20 cellular contexts compared by ENCODE assay signal in genomic region chr3:50342818-50343633, GRCh38. TPM values are rescaled to one million over a fixed set of nuclear protein-coding genes. Genes with fewer than 3 reads are reported as not detected.
DNase-seq lines count a peak whose midpoint lies in the region; ATAC-seq, FAIRE-seq and TF ChIP-seq lines count a peak whose summit lies in the region.
"Had no signal": no experiment of that assay in that cellular context is flagged by ENCODE, and none has a peak within 500 bp of the region (broad histone marks: within the 10 kb centered on the region; RNA-seq: fewer than 3 reads in every experiment).

No MANE protein-coding gene starts in this region.

- H3K4me1 ChIP-seq in K562 (replicated peaks in 1 of 2; ENCODE audit: control insufficient read depth in 2 of 2, insufficient read depth in 2 of 2, low read length in 2 of 2) = peaks cover 24 to 50% of the 10 kb centered on the region in 2 experiments; a peak in 4 of 5 replicates
- peaks cover 34% of the 10 kb centered on the region for H3K4me1 ChIP-seq in mucosa of descending colon (ENCODE audit: low read depth)

- H3K36me3 ChIP-seq in H7 (replicated peaks; ENCODE audit: control insufficient read depth, insufficient read depth, low read length) (peaks cover 3% of the 10 kb centered on the region; the same call in 1 of the 2 replicates), K562 (ENCODE audit: control insufficient read depth, insufficient read depth, low read length) (peaks cover 8% of the 10 kb centered on the region; the same call in 2 of the 3 replicates), mucosa of descending colon (ENCODE audit: low read depth) (no peaks in the 10 kb centered on the region)
- H3K36me3 ChIP-seq: gastrocnemius medialis had no signal

- H3K9me3 ChIP-seq in K562 (replicated peaks; ENCODE audit: control insufficient read depth, insufficient read depth, low read depth, low read length) = no peaks in the 10 kb centered on the region; the same call in 1 of the 2 replicates
- H3K9me3 ChIP-seq in mucosa of descending colon = no peaks in the 10 kb centered on the region
- H3K9me3 ChIP-seq: gastrocnemius medialis had no signal

- POLR2A ChIA-PET in K562 (lab: Yijun Ruan, JAX) = interaction anchor here (0.6 to 1.7 kb wide), 2 partner anchors 12 to 15 kb away, joined by 3 to 5 read pairs; partner anchors contain the start of gene TUSC2
- POLR2A ChIA-PET in naive thymus-derived CD8-positive, alpha-beta T cell (lab: Charles Lee) = interaction anchor here (0.8 to 14.5 kb wide), 6 partner anchors 8 to 107 kb away, joined by 3 to 318 read pairs (median 4); partner anchors contain the start of genes CYB561D2, GNAI2, NPRL2 and TMEM115

- H3K4me1 Mint-ChIP-seq in T-helper 2 cell treated with Interferon-gamma antibody and Interleukin-4, amounts not matched to agents 5 μg/mL and 100 μg/mL, for 36 hours (ENCODE audit: low read depth) = peaks cover 45% of the 10 kb centered on the region
- H3K4me1 Mint-ChIP-seq in naive thymus-derived CD8-positive, alpha-beta T cell = peaks cover 24 to 76% (median 70%) of the 10 kb centered on the region in 4 donors

- H3K9me3 Mint-ChIP-seq in T-helper 2 cell treated with Interferon-gamma antibody and Interleukin-4, amounts not matched to agents 5 μg/mL and 100 μg/mL, for 36 hours = no peaks in the 10 kb centered on the region
- no peaks in the 10 kb centered on the region for H3K9me3 Mint-ChIP-seq in naive thymus-derived CD8-positive, alpha-beta T cell
- H3K9me3 Mint-ChIP-seq: activated T-helper 1 cell treated with anti-CD3 and anti-CD28 coated beads, Interleukin-12 subunit alpha, Interleukin-12 subunit beta, Interleukin-2, Interleukin-4 antibody, amounts not matched to agents 30 ng/mL and 10 ng/mL and 1 ng/mL, durations not matched to agents 14 hours and 24 hours and 36 hours; natural killer cell treated with Interleukin-12 subunit alpha and Interleukin-12 subunit beta and Interleukin-15 and Interleukin-18, amount 100 ng/mL, for 72 hours; stimulated activated naive CD8-positive, alpha-beta T cell treated with anti-CD3 and anti-CD28 coated beads, Interleukin-15, amount 100 ng/mL, for 72 hours had no signal

- H3K27me3 Mint-ChIP-seq in T-helper 2 cell treated with Interferon-gamma antibody and Interleukin-4, amounts not matched to agents 5 μg/mL and 100 μg/mL, for 36 hours (ENCODE audit: low read depth) = no peaks in the 10 kb centered on the region
- H3K27me3 Mint-ChIP-seq in naive thymus-derived CD8-positive, alpha-beta T cell = no peaks in the 10 kb centered on the region
- H3K27me3 Mint-ChIP-seq: natural killer cell treated with Interleukin-12 subunit alpha and Interleukin-12 subunit beta and Interleukin-15 and Interleukin-18, amount 100 ng/mL, for 72 hours; stimulated activated naive CD8-positive, alpha-beta T cell treated with anti-CD3 and anti-CD28 coated beads, Interleukin-15, amount 100 ng/mL, for 72 hours had no signal

- intact Hi-C loops in K562 (cut with micrococcal nuclease) = no loop called here
- intact Hi-C loops in mucosa of descending colon (cut with DNase I, micrococcal nuclease) = no loop called here

- DNase-seq in T-helper 2 cell treated with Interferon-gamma antibody and Interleukin-4, amounts not matched to agents 5 μg/mL and 100 μg/mL, for 36 hours (ENCODE audit: low spot score) = no peak
- DNase-seq in T-helper 2 cell (no peak), H7 (peak; percentile 83), K562 (ENCODE audit: extremely low read depth in 1 of 4, low spot score in 3 of 4) (no peak), mucosa of descending colon (no peak), GM19238 (ENCODE audit: insufficient read length, low spot score) (no peak), retina (no peak)
- DNase-seq in naive thymus-derived CD8-positive, alpha-beta T cell = no peak
- DNase-seq: activated CD4-positive, alpha-beta T cell treated with anti-CD3 and anti-CD28 coated beads, Interleukin-2, amount 50 U/mL, for 1 hour; anterior cingulate cortex; cerebellar nuclear complex; COR-L47; gastrocnemius medialis; GM23248; NCI-H146; NK-92 treated with Interleukin-12 subunit alpha and Interleukin-12 subunit beta, amount 100 ng/mL, for 24 hours; stimulated activated naive CD8-positive, alpha-beta T cell treated with anti-CD3 and anti-CD28 coated beads, Interleukin-15, amount 100 ng/mL, for 72 hours had no signal

- peaks cover 28% of the 10 kb centered on the region for H3K79me2 ChIP-seq in K562 (ENCODE audit: control insufficient read depth, insufficient read depth, low read length)

- peaks cover 3% of the 10 kb centered on the region for H3K9me1 ChIP-seq in K562 (ENCODE audit: control insufficient read depth, insufficient read depth, low read length)

- H2AFZ ChIP-seq in K562 (ENCODE audit: low read depth, low read length) = no peak overlapping the region
- H2AFZ ChIP-seq: GM23248 had no signal

- no peak for TF ChIP-seq POLR2A in K562 (conservative IDR thresholded peaks at IDR 0.05)

- TF ChIP-seq EP300 in K562 (IDR thresholded peaks at IDR 0.05; ENCODE audit: low read length) = no peak

- H3K27ac Mint-ChIP-seq in T-helper 2 cell treated with Interferon-gamma antibody and Interleukin-4, amounts not matched to agents 5 μg/mL and 100 μg/mL, for 36 hours = peak overlapping the region; percentile 68
- H3K27ac Mint-ChIP-seq in naive thymus-derived CD8-positive, alpha-beta T cell = peak overlapping the region in 8 of 10 donors; percentile 41 to 96 (median 84)
- H3K27ac Mint-ChIP-seq: stimulated activated naive CD8-positive, alpha-beta T cell treated with anti-CD3 and anti-CD28 coated beads, Interleukin-15, amount 100 ng/mL, for 72 hours had no signal

- H3K9ac ChIP-seq in K562 (ENCODE audit: insufficient read depth in 1 of 2, low read depth in 2 of 2, low read length in 2 of 2) = peak overlapping the region in 1 of 2 experiments; percentile 79; a peak in 2 of 4 replicates
- H3K9ac ChIP-seq: GM23248 had no signal

- peak overlapping the region; percentile 39; the same call in 1 of the 3 replicates for H3K27ac ChIP-seq in K562 (ENCODE audit: extremely low read depth, low read depth, low read length)
- H3K27ac ChIP-seq: gastrocnemius medialis, GM23248 had no signal

- H3K4me3 ChIP-seq in H7 (ENCODE audit: insufficient read depth, low read depth, low read length) = no peak overlapping the region
- H3K4me3 ChIP-seq in K562 = no peak overlapping the region
- H3K4me3 ChIP-seq in mucosa of descending colon = no peak overlapping the region
- H3K4me3 ChIP-seq: gastrocnemius medialis, GM23248, lung had no signal

- ATAC-seq in K562 (peak; percentile 37), mucosa of descending colon (no peak)
- ATAC-seq in naive thymus-derived CD8-positive, alpha-beta T cell = no peak
- ATAC-seq: gastrocnemius medialis; natural killer cell treated with Interleukin-12 subunit alpha and Interleukin-12 subunit beta and Interleukin-15 and Interleukin-18, amount 100 ng/mL, for 72 hours; stimulated activated naive CD8-positive, alpha-beta T cell treated with anti-CD3 and anti-CD28 coated beads, Interleukin-15, amount 100 ng/mL, for 72 hours had no signal

- peaks cover 29% of the 10 kb centered on the region for H3K36me3 Mint-ChIP-seq in T-helper 2 cell treated with Interferon-gamma antibody and Interleukin-4, amounts not matched to agents 5 μg/mL and 100 μg/mL, for 36 hours (ENCODE audit: low read depth)
- peaks cover 0 to 7% (median 2%) of the 10 kb centered on the region in 3 donors for H3K36me3 Mint-ChIP-seq in naive thymus-derived CD8-positive, alpha-beta T cell
- H3K36me3 Mint-ChIP-seq: natural killer cell treated with Interleukin-12 subunit alpha and Interleukin-12 subunit beta and Interleukin-15 and Interleukin-18, amount 100 ng/mL, for 72 hours had no signal

- no peak for TF ChIP-seq RAD21 in K562 (CRISPR knock-in tag; conservative IDR thresholded peaks at IDR 0.05 in 1 of 2, IDR thresholded peaks at IDR 0.05 in 1 of 2)

- FAIRE-seq in K562 (lab: Jason Lieb, UNC) = peak; percentile 48

- no peak overlapping the region; the same call in 1 of the 2 replicates for H3K4me2 ChIP-seq in K562 (ENCODE audit: insufficient read depth, low read length)

- CTCF ChIA-PET in K562 (lab: Yijun Ruan, JAX; ENCODE audit: low intra/inter-chr PET ratio) = no interaction called here

- peak; percentile 26 to 34 (median 32); a peak in 5 of 6 replicates for TF ChIP-seq CTCF in K562 (IDR thresholded peaks at IDR 0.05 in 2 of 3, conservative IDR thresholded peaks at IDR 0.05 in 1 of 3; ENCODE audit: insufficient read depth in 2 of 3, low read depth in 1 of 3, low read length in 3 of 3)
- no peak for TF ChIP-seq CTCF in mucosa of descending colon (IDR thresholded peaks at IDR 0.05)

- H3K27me3 ChIP-seq in H7 (ENCODE audit: control insufficient read depth, insufficient read depth, low read length) (peaks cover 53% of the 10 kb centered on the region), K562 (ENCODE audit: control insufficient read depth in 2 of 2, insufficient read depth in 2 of 2, low read length in 2 of 2) (no peaks in the 10 kb centered on the region)
- H3K27me3 ChIP-seq: gastrocnemius medialis had no signal

- no peak overlapping the region for H3K4me3 Mint-ChIP-seq in T-helper 2 cell treated with Interferon-gamma antibody and Interleukin-4, amounts not matched to agents 5 μg/mL and 100 μg/mL, for 36 hours
- peak overlapping the region in 2 of 10 donors; percentile 2 to 41 for H3K4me3 Mint-ChIP-seq in naive thymus-derived CD8-positive, alpha-beta T cell
- H3K4me3 Mint-ChIP-seq: natural killer cell treated with Interleukin-12 subunit alpha and Interleukin-12 subunit beta and Interleukin-15 and Interleukin-18, amount 100 ng/mL, for 72 hours; stimulated activated naive CD8-positive, alpha-beta T cell treated with anti-CD3 and anti-CD28 coated beads, Interleukin-15, amount 100 ng/mL, for 72 hours had no signal

- H4K20me1 ChIP-seq in K562 (replicated peaks; ENCODE audit: control insufficient read depth, insufficient read depth, low read length) = no peaks in the 10 kb centered on the region

- BruUV-seq in K562 (replicated peaks; lab: Mats Ljungman, UMichigan) = no TSS peak

- in situ Hi-C loops in K562 (cut with MboI) = no loop called here

- 18% methylated on average over 8 of the region's 13 CpGs for WGBS in K562 (ENCODE audit: insufficient coverage, low coverage, missing lambda C conversion rate)

RNA-seq across cellular contexts. Expression of gene RASSF1, which starts 2.4 kb away (rescaled TPM):
- total RNA-seq in H7 (2014; rRNA removed; shearing (Covaris generic)) = 11.4 and 16.7 TPM in 2 replicates
- total RNA-seq in K562 (2011; cell fraction: chromatin; rRNA removed; ENCODE audit: low replicate concordance) = 39.9 and 84.0 TPM in 2 replicates
- total RNA-seq in K562 (2011; cell fraction: nucleolus; rRNA removed) = 79.0 and 79.5 TPM in 2 replicates
- total RNA-seq in K562 (2011; cell fraction: nucleoplasm; rRNA removed) = 56.5 and 60.1 TPM in 2 replicates
- total RNA-seq in K562 (2014; rRNA removed) = 38.6 and 51.1 TPM in 2 replicates
- total RNA-seq in K562 (2014; rRNA removed; fragmentation: Illumina TruSeq; extraction: Trizol) = 14.5 and 15.3 TPM in 2 replicates
- total RNA-seq in K562 (2015; rRNA removed; fragmentation: Illumina TruSeq; extraction: Trizol) = 22.1 and 24.6 TPM in 2 replicates
- 32.5 and 32.9 TPM in 2 replicates for total RNA-seq in K562 (2021)
- polyA plus RNA-seq in K562 (2011; rRNA removed) = 57.1 and 75.8 TPM in 2 replicates
- polyA plus RNA-seq in K562 (2011; cell fraction: cytosol; rRNA removed) = 67.7 and 69.8 TPM in 2 replicates
- 96.6 and 97.5 TPM in 2 replicates for polyA plus RNA-seq in K562 (2011; cell fraction: nucleus; rRNA removed)
- 31.0 and 45.4 TPM in 2 replicates for polyA plus RNA-seq in K562 (2012)
- polyA plus RNA-seq in K562 (2014; fragmentation: Illumina TruSeq; extraction: Trizol) = 22.8 and 27.7 TPM in 2 replicates
- polyA plus RNA-seq in K562 (2014; fragmentation: Nextera tagmentation; extraction: Ambion mirVana) = 1 to 10 TPM; 3.6 to 7.0 TPM
- 50.8 and 56.8 TPM in 2 replicates for polyA plus RNA-seq in K562 (2014; rRNA removed)
- polyA minus RNA-seq in K562 (2011; rRNA and poly(A)+ RNA removed) = 15.3 and 20.9 TPM in 2 replicates
- 18.1 and 21.2 TPM in 2 replicates for polyA minus RNA-seq in K562 (2011; cell fraction: cytosol; rRNA and poly(A)+ RNA removed)
- 22.6 and 30.2 TPM in 2 replicates for polyA minus RNA-seq in K562 (2011; cell fraction: nucleus; rRNA and poly(A)+ RNA removed)
- 10 to 100 TPM; 67.3 to 70.8 TPM for total RNA-seq in naive thymus-derived CD8-positive, alpha-beta T cell
- polyA plus RNA-seq in naive thymus-derived CD8-positive, alpha-beta T cell = 10 to 100 TPM; 50.8 to 87.6 (median 68.1) TPM
- total RNA-seq in mucosa of descending colon = 10 to 100 TPM; 10.9 to 25.7 (median 18.9) TPM

RNA-seq across cellular contexts. Expression of gene ZMYND10, which starts 2.5 kb away (rescaled TPM):
- 1.1 and 1.3 TPM in 2 replicates for total RNA-seq in H7 (2014; rRNA removed; shearing (Covaris generic))
- 4.5 and 12.0 TPM in 2 replicates for total RNA-seq in K562 (2011; cell fraction: chromatin; rRNA removed; ENCODE audit: low replicate concordance)
- 9.2 and 9.7 TPM in 2 replicates for total RNA-seq in K562 (2011; cell fraction: nucleolus; rRNA removed)
- total RNA-seq in K562 (2011; cell fraction: nucleoplasm; rRNA removed) = 4.2 and 5.0 TPM in 2 replicates
- total RNA-seq in K562 (2014; rRNA removed) (2.7 and 2.8 TPM in 2 replicates), K562 (2014; rRNA removed; fragmentation: Illumina TruSeq; extraction: Trizol) (0.35 and 0.51 TPM in 2 replicates), K562 (2015; rRNA removed; fragmentation: Illumina TruSeq; extraction: Trizol) (0.36 and 0.60 TPM in 2 replicates), K562 (2021) (1.1 and 1.3 TPM in 2 replicates), mucosa of descending colon (under 1 TPM; 0.20 to 0.60 (median 0.31) TPM)
- polyA plus RNA-seq in K562 (2011; rRNA removed) (0.93 and 2.8 TPM in 2 replicates), K562 (2014; fragmentation: Illumina TruSeq; extraction: Trizol) (0.46 and 0.70 TPM in 2 replicates), K562 (2014; fragmentation: Nextera tagmentation; extraction: Ambion mirVana) (under 1 TPM; 0.20 to 0.29 TPM), K562 (2014; rRNA removed) (0.88 TPM in 2 replicates)
- polyA plus RNA-seq in K562 (2011; cell fraction: cytosol; rRNA removed) = 1.1 and 1.7 TPM in 2 replicates
- polyA plus RNA-seq in K562 (2011; cell fraction: nucleus; rRNA removed) = 9.1 and 11.3 TPM in 2 replicates
- 0.99 and 1.8 TPM in 2 replicates for polyA plus RNA-seq in K562 (2012)
- polyA minus RNA-seq in K562 (2011; rRNA and poly(A)+ RNA removed) = 0.30 and 0.35 TPM in 2 replicates
- not detected in 2 replicates for polyA minus RNA-seq in K562 (2011; cell fraction: cytosol; rRNA and poly(A)+ RNA removed)
- 1.5 and 3.0 TPM in 2 replicates for polyA minus RNA-seq in K562 (2011; cell fraction: nucleus; rRNA and poly(A)+ RNA removed)
- 1 to 10 TPM; 3.6 to 4.0 TPM for total RNA-seq in naive thymus-derived CD8-positive, alpha-beta T cell
- polyA plus RNA-seq in naive thymus-derived CD8-positive, alpha-beta T cell = not detected

RNA-seq across cellular contexts. Expression of gene NPRL2, which starts 7.5 kb away (rescaled TPM):
- 41.1 and 41.6 TPM in 2 replicates for total RNA-seq in H7 (2014; rRNA removed; shearing (Covaris generic))
- 31.9 and 82.5 TPM in 2 replicates for total RNA-seq in K562 (2011; cell fraction: chromatin; rRNA removed; ENCODE audit: low replicate concordance)
- 54.7 and 55.0 TPM in 2 replicates for total RNA-seq in K562 (2011; cell fraction: nucleolus; rRNA removed)
- total RNA-seq in K562 (2011; cell fraction: nucleoplasm; rRNA removed) = 34.4 and 38.9 TPM in 2 replicates
- total RNA-seq in K562 (2014; rRNA removed) (23.1 and 35.9 TPM in 2 replicates), K562 (2014; rRNA removed; fragmentation: Illumina TruSeq; extraction: Trizol) (14.9 and 17.4 TPM in 2 replicates), K562 (2015; rRNA removed; fragmentation: Illumina TruSeq; extraction: Trizol) (18.1 and 23.1 TPM in 2 replicates), K562 (2021) (17.6 and 25.4 TPM in 2 replicates), mucosa of descending colon (10 to 100 TPM; 20.2 to 32.9 (median 25.0) TPM)
- polyA plus RNA-seq in K562 (2011; rRNA removed) (40.4 and 47.7 TPM in 2 replicates), K562 (2014; fragmentation: Illumina TruSeq; extraction: Trizol) (23.2 and 24.4 TPM in 2 replicates), K562 (2014; fragmentation: Nextera tagmentation; extraction: Ambion mirVana) (10 to 100 TPM; 27.5 to 40.4 TPM), K562 (2014; rRNA removed) (26.0 and 33.8 TPM in 2 replicates)
- polyA plus RNA-seq in K562 (2011; cell fraction: cytosol; rRNA removed) = 43.2 and 60.1 TPM in 2 replicates
- polyA plus RNA-seq in K562 (2011; cell fraction: nucleus; rRNA removed) = 134 and 144 TPM in 2 replicates
- 21.5 and 25.0 TPM in 2 replicates for polyA plus RNA-seq in K562 (2012)
- polyA minus RNA-seq in K562 (2011; rRNA and poly(A)+ RNA removed) = 26.6 and 39.0 TPM in 2 replicates
- 14.7 and 14.8 TPM in 2 replicates for polyA minus RNA-seq in K562 (2011; cell fraction: cytosol; rRNA and poly(A)+ RNA removed)
- 22.8 and 39.8 TPM in 2 replicates for polyA minus RNA-seq in K562 (2011; cell fraction: nucleus; rRNA and poly(A)+ RNA removed)
- total RNA-seq in naive thymus-derived CD8-positive, alpha-beta T cell = 10 to 100 TPM; 52.8 to 63.8 TPM
- 10 to 100 TPM; 36.2 to 45.3 (median 36.4) TPM for polyA plus RNA-seq in naive thymus-derived CD8-positive, alpha-beta T cell

RNA-seq across cellular contexts. Expression of gene CYB561D2, which starts 7.6 kb away (rescaled TPM):
- total RNA-seq in H7 (2014; rRNA removed; shearing (Covaris generic)) = 19.0 and 20.0 TPM in 2 replicates
- 5.4 and 28.5 TPM in 2 replicates for total RNA-seq in K562 (2011; cell fraction: chromatin; rRNA removed; ENCODE audit: low replicate concordance)
- total RNA-seq in K562 (2011; cell fraction: nucleolus; rRNA removed) = 35.3 and 36.0 TPM in 2 replicates
- total RNA-seq in K562 (2011; cell fraction: nucleoplasm; rRNA removed) = 16.8 and 20.9 TPM in 2 replicates
- total RNA-seq in K562 (2014; rRNA removed) = 13.8 and 18.8 TPM in 2 replicates
- 5.1 and 8.9 TPM in 2 replicates for total RNA-seq in K562 (2014; rRNA removed; fragmentation: Illumina TruSeq; extraction: Trizol)
- total RNA-seq in K562 (2015; rRNA removed; fragmentation: Illumina TruSeq; extraction: Trizol) = 9.4 and 10.0 TPM in 2 replicates
- 13.6 and 15.1 TPM in 2 replicates for total RNA-seq in K562 (2021)
- 12.3 and 15.3 TPM in 2 replicates for polyA plus RNA-seq in K562 (2011; rRNA removed)
- 21.5 and 40.7 TPM in 2 replicates for polyA plus RNA-seq in K562 (2011; cell fraction: cytosol; rRNA removed)
- 15.0 and 24.7 TPM in 2 replicates for polyA plus RNA-seq in K562 (2011; cell fraction: nucleus; rRNA removed)
- 14.0 and 15.3 TPM in 2 replicates for polyA plus RNA-seq in K562 (2012)
- polyA plus RNA-seq in K562 (2014; fragmentation: Illumina TruSeq; extraction: Trizol) = 6.4 and 10.0 TPM in 2 replicates
- 1 to 10 TPM; 4.2 to 9.1 TPM for polyA plus RNA-seq in K562 (2014; fragmentation: Nextera tagmentation; extraction: Ambion mirVana)
- 13.6 and 16.6 TPM in 2 replicates for polyA plus RNA-seq in K562 (2014; rRNA removed)
- polyA minus RNA-seq in K562 (2011; rRNA and poly(A)+ RNA removed) = 4.6 and 8.9 TPM in 2 replicates
- polyA minus RNA-seq in K562 (2011; cell fraction: cytosol; rRNA and poly(A)+ RNA removed) = 6.6 and 8.0 TPM in 2 replicates
- 7.5 and 8.1 TPM in 2 replicates for polyA minus RNA-seq in K562 (2011; cell fraction: nucleus; rRNA and poly(A)+ RNA removed)
- total RNA-seq in naive thymus-derived CD8-positive, alpha-beta T cell = 10 to 100 TPM; 29.7 to 34.5 TPM
- polyA plus RNA-seq in naive thymus-derived CD8-positive, alpha-beta T cell = 10 to 100 TPM; 45.5 to 48.2 (median 47.7) TPM
- 10 to 100 TPM; 20.5 to 37.6 (median 36.7) TPM for total RNA-seq in mucosa of descending colon

RNA-seq across cellular contexts. Expression of gene TUSC2, which starts 15.0 kb away (rescaled TPM):
- total RNA-seq in H7 (2014; rRNA removed; shearing (Covaris generic)) = 36.3 and 42.1 TPM in 2 replicates
- total RNA-seq in K562 (2011; cell fraction: chromatin; rRNA removed; ENCODE audit: low replicate concordance) = 4.5 and 14.6 TPM in 2 replicates
- total RNA-seq in K562 (2011; cell fraction: nucleolus; rRNA removed) = 13.3 and 14.6 TPM in 2 replicates
- 12.8 and 17.5 TPM in 2 replicates for total RNA-seq in K562 (2011; cell fraction: nucleoplasm; rRNA removed)
- 39.9 TPM in 2 replicates for total RNA-seq in K562 (2014; rRNA removed)
- 14.5 and 16.1 TPM in 2 replicates for total RNA-seq in K562 (2014; rRNA removed; fragmentation: Illumina TruSeq; extraction: Trizol)
- 17.2 and 18.5 TPM in 2 replicates for total RNA-seq in K562 (2015; rRNA removed; fragmentation: Illumina TruSeq; extraction: Trizol)
- total RNA-seq in K562 (2021) = 24.6 and 25.8 TPM in 2 replicates
- 28.0 and 28.4 TPM in 2 replicates for polyA plus RNA-seq in K562 (2011; rRNA removed)
- polyA plus RNA-seq in K562 (2011; cell fraction: cytosol; rRNA removed) = 37.6 and 58.4 TPM in 2 replicates
- 21.9 and 23.6 TPM in 2 replicates for polyA plus RNA-seq in K562 (2011; cell fraction: nucleus; rRNA removed)
- polyA plus RNA-seq in K562 (2012) = 19.2 and 26.6 TPM in 2 replicates
- polyA plus RNA-seq in K562 (2014; fragmentation: Illumina TruSeq; extraction: Trizol) = 24.2 and 26.1 TPM in 2 replicates
- polyA plus RNA-seq in K562 (2014; fragmentation: Nextera tagmentation; extraction: Ambion mirVana) = 1 to 10 TPM; 2.8 to 4.4 TPM
- polyA plus RNA-seq in K562 (2014; rRNA removed) = 60.5 and 67.5 TPM in 2 replicates
- 7.5 and 10.5 TPM in 2 replicates for polyA minus RNA-seq in K562 (2011; rRNA and poly(A)+ RNA removed)
- polyA minus RNA-seq in K562 (2011; cell fraction: cytosol; rRNA and poly(A)+ RNA removed) = 5.4 and 8.1 TPM in 2 replicates
- 4.4 and 6.6 TPM in 2 replicates for polyA minus RNA-seq in K562 (2011; cell fraction: nucleus; rRNA and poly(A)+ RNA removed)
- total RNA-seq in naive thymus-derived CD8-positive, alpha-beta T cell = 10 to 100 TPM; 21.8 to 22.7 TPM
- 10 to 100 TPM; 48.4 to 54.3 (median 53.7) TPM for polyA plus RNA-seq in naive thymus-derived CD8-positive, alpha-beta T cell
- total RNA-seq in mucosa of descending colon = 10 to 100 TPM; 23.8 to 35.7 (median 25.8) TPM
